In genomic region chr16:1991588-1992474, GRCh38 we compare ENCODE assay signal across 8 cellular contexts. TPM values are rescaled to one million over a fixed set of nuclear protein-coding genes. Genes with fewer than 3 reads are reported as not detected.
DNase-seq lines count a peak whose midpoint lies in the region; ATAC-seq and TF ChIP-seq lines count a peak whose summit lies in the region.

No MANE protein-coding gene starts in this region.

- DNase-seq in GM12864 (ENCODE audit: low read depth) (peak; percentile 68), OCI-M1 (lab: John Stamatoyannopoulos, UW) (peak; percentile 87), fibroblast of peridontal ligament (ENCODE audit: extremely low read depth) (peak; percentile 75), NCI-H2171 (lab: John Stamatoyannopoulos, UW) (no peak)
- DNase-seq in activated T-helper 9 cell treated with anti-CD3 and anti-CD28 coated beads, Interleukin-2, amount 50 U/mL, for 16 hours (ENCODE audit: low read depth), result peak; percentile 99
- peak; percentile 97 for DNase-seq in natural killer cell treated with Interleukin-12 subunit alpha and Interleukin-12 subunit beta and Interleukin-15 and Interleukin-18, amount 100 ng/mL, for 72 hours (ENCODE audit: low spot score)
- peak; percentile 92 to 97 for DNase-seq in stimulated activated CD8-positive, alpha-beta memory T cell treated with anti-CD3 and anti-CD28 coated beads, Interleukin-7, amount 100 ng/mL, for 48 hours (ENCODE audit: extremely low read depth in 1 of 2, low read depth in 1 of 2)

- peak overlapping the region; percentile 65 to 82 for H3K27ac Mint-ChIP-seq in natural killer cell treated with Interleukin-12 subunit alpha and Interleukin-12 subunit beta and Interleukin-15 and Interleukin-18, amount 100 ng/mL, for 72 hours

- H3K4me3 Mint-ChIP-seq in natural killer cell treated with Interleukin-12 subunit alpha and Interleukin-12 subunit beta and Interleukin-15 and Interleukin-18, amount 100 ng/mL, for 72 hours, result peak overlapping the region; percentile 80

- peak overlapping the region; percentile 52 for H3K4me3 ChIP-seq in GM12864 (ENCODE audit: low read depth, low read length)

- no peaks in the 10 kb centered on the region for H3K27me3 Mint-ChIP-seq in natural killer cell treated with Interleukin-12 subunit alpha and Interleukin-12 subunit beta and Interleukin-15 and Interleukin-18, amount 100 ng/mL, for 72 hours

- no peaks in the 10 kb centered on the region for H3K9me3 Mint-ChIP-seq in natural killer cell treated with Interleukin-12 subunit alpha and Interleukin-12 subunit beta and Interleukin-15 and Interleukin-18, amount 100 ng/mL, for 72 hours

- ATAC-seq in HG02678 (IDR thresholded peaks at IDR 0.05; ENCODE audit: unreplicated experiment), result peak; percentile 48
- peak; percentile 88 to 92 for ATAC-seq in natural killer cell treated with Interleukin-12 subunit alpha and Interleukin-12 subunit beta and Interleukin-15 and Interleukin-18, amount 100 ng/mL, for 72 hours

- H3K36me3 Mint-ChIP-seq in natural killer cell treated with Interleukin-12 subunit alpha and Interleukin-12 subunit beta and Interleukin-15 and Interleukin-18, amount 100 ng/mL, for 72 hours, result no peaks in the 10 kb centered on the region

- H3K4me1 Mint-ChIP-seq in natural killer cell treated with Interleukin-12 subunit alpha and Interleukin-12 subunit beta and Interleukin-15 and Interleukin-18, amount 100 ng/mL, for 72 hours (ENCODE audit: low read depth in 2 of 2), result peaks cover 11 to 34% of the 10 kb centered on the region in 2 donors

- TF ChIP-seq CTCF in GM12864 (IDR thresholded peaks at IDR 0.05; ENCODE audit: low read depth, low read length, missing control alignments), result no peak

RNA-seq across cellular contexts. Expression of gene SYNGR3, which starts 2.1 kb away (rescaled TPM):
- 10 to 100 TPM; 21.3 to 43.6 TPM for total RNA-seq in natural killer cell treated with Interleukin-12 subunit alpha and Interleukin-12 subunit beta and Interleukin-15 and Interleukin-18, amount 100 ng/mL, for 72 hours

RNA-seq across cellular contexts. Expression of gene GFER, which starts 7.8 kb away (rescaled TPM):
- 10 to 100 TPM; 31.9 to 41.7 TPM for total RNA-seq in natural killer cell treated with Interleukin-12 subunit alpha and Interleukin-12 subunit beta and Interleukin-15 and Interleukin-18, amount 100 ng/mL, for 72 hours

RNA-seq across cellular contexts. Expression of gene NOXO1, which starts 10.6 kb away (rescaled TPM):
- total RNA-seq in natural killer cell treated with Interleukin-12 subunit alpha and Interleukin-12 subunit beta and Interleukin-15 and Interleukin-18, amount 100 ng/mL, for 72 hours, result not detected

RNA-seq across cellular contexts. Expression of gene ZNF598, which starts 17.8 kb away (rescaled TPM):
- total RNA-seq in natural killer cell treated with Interleukin-12 subunit alpha and Interleukin-12 subunit beta and Interleukin-15 and Interleukin-18, amount 100 ng/mL, for 72 hours, result 100 to 1,000 TPM in 1 of 2 donors, 10 to 100 TPM in 1; 83.1 to 163 TPM

RNA-seq across cellular contexts. Expression of gene TBL3, which starts 20.0 kb away (rescaled TPM):
- total RNA-seq in natural killer cell treated with Interleukin-12 subunit alpha and Interleukin-12 subunit beta and Interleukin-15 and Interleukin-18, amount 100 ng/mL, for 72 hours, result 10 to 100 TPM; 39.3 to 78.3 TPM
